Comparison of ENCODE assay signal across 10 cellular contexts in genomic region chr7:36208406-36208805, GRCh38. TPM values are rescaled to one million over a fixed set of nuclear protein-coding genes. Genes with fewer than 3 reads are reported as not detected.
DNase-seq lines count a peak whose midpoint lies in the region; ATAC-seq, FAIRE-seq and TF ChIP-seq lines count a peak whose summit lies in the region.
"Had no signal": no experiment of that assay in that cellular context is flagged by ENCODE, and none has a peak within 500 bp of the region (broad histone marks: within the 10 kb centered on the region; RNA-seq: fewer than 3 reads in every experiment).

No MANE protein-coding gene starts in this region.

- POLR2A ChIA-PET in MCF 10A (lab: Yijun Ruan, JAX): no interaction called here

- peak; percentile 91 for FAIRE-seq in urothelium cell line (lab: Jason Lieb, UNC)

- no peak for ATAC-seq in GM19455 (IDR thresholded peaks at IDR 0.05; ENCODE audit: unreplicated experiment)

- no peaks in the 10 kb centered on the region for H3K9me3 Mint-ChIP-seq in MCF 10A (ENCODE audit: unreplicated experiment)
- H3K9me3 Mint-ChIP-seq: natural killer cell treated with Interleukin-12 subunit alpha and Interleukin-12 subunit beta and Interleukin-15 and Interleukin-18, amount 100 ng/mL, for 72 hours had no signal

- no peak for TF ChIP-seq POLR2A in breast epithelium (IDR thresholded peaks at IDR 0.05)

- no peak overlapping the region for H3K4me3 Mint-ChIP-seq in MCF 10A (ENCODE audit: unreplicated experiment)
- H3K4me3 Mint-ChIP-seq: natural killer cell treated with Interleukin-12 subunit alpha and Interleukin-12 subunit beta and Interleukin-15 and Interleukin-18, amount 100 ng/mL, for 72 hours had no signal

- DNase-seq in breast epithelium (ENCODE audit: low spot score in 2 of 2): no peak
- no peak for DNase-seq in MCF 10A (ENCODE audit: unreplicated experiment)
- no peak for DNase-seq in urothelium cell line (ENCODE audit: low spot score)
- no peak for DNase-seq in MG63
- DNase-seq in activated T-cell treated with anti-CD3 and anti-CD28 coated beads for 4 hours: no peak
- DNase-seq: NCI-H526 treated with DMSO at 0.1 percent for 48 hours had no signal

- H3K4me1 Mint-ChIP-seq in MCF 10A (ENCODE audit: insufficient read depth, unreplicated experiment): no peaks in the 10 kb centered on the region

- H3K36me3 ChIP-seq in breast epithelium (no peaks in the 10 kb centered on the region), muscle layer of duodenum (ENCODE audit: control insufficient read depth in 1 of 2, insufficient read depth in 2 of 2, low read length in 2 of 2) (no peaks in the 10 kb centered on the region), MG63 (no peaks in the 10 kb centered on the region)

- intact Hi-C loops in breast epithelium (cut with DNase I; ENCODE audit: low total_unique reads) (no loop called here), MCF 10A (cut with micrococcal nuclease) (no loop called here)

- CTCF ChIA-PET in MCF 10A (lab: Yijun Ruan, JAX): no interaction called here

- no peaks in the 10 kb centered on the region for H3K27me3 Mint-ChIP-seq in MCF 10A (ENCODE audit: insufficient read depth, unreplicated experiment)

- H3K4me1 ChIP-seq in breast epithelium: peaks cover 0 to 5% of the 10 kb centered on the region in 2 donors
- peaks cover 24 to 40% of the 10 kb centered on the region in 2 donors for H3K4me1 ChIP-seq in muscle layer of duodenum (ENCODE audit: control insufficient read depth in 1 of 2, insufficient read depth in 2 of 2, low read length in 2 of 2)

- no peak for TF ChIP-seq CTCF in breast epithelium (IDR thresholded peaks at IDR 0.05)
- TF ChIP-seq CTCF in MCF 10A (IDR thresholded peaks at IDR 0.05; ENCODE audit: unreplicated experiment): no peak

- peak overlapping the region; percentile 71 to 73 for H3K27ac ChIP-seq in breast epithelium
- H3K27ac ChIP-seq in angular gyrus (ENCODE audit: low read depth, low read length): peak overlapping the region; percentile 53
- peak overlapping the region; percentile 85 for H3K27ac ChIP-seq in muscle layer of duodenum (ENCODE audit: low read length)

- H3K27ac Mint-ChIP-seq in MCF 10A (ENCODE audit: low read depth, unreplicated experiment): no peak overlapping the region
- H3K27ac Mint-ChIP-seq: natural killer cell treated with Interleukin-12 subunit alpha and Interleukin-12 subunit beta and Interleukin-15 and Interleukin-18, amount 100 ng/mL, for 72 hours had no signal

- H3K36me3 Mint-ChIP-seq in MCF 10A (ENCODE audit: insufficient read depth, unreplicated experiment): no peaks in the 10 kb centered on the region
- H3K36me3 Mint-ChIP-seq: natural killer cell treated with Interleukin-12 subunit alpha and Interleukin-12 subunit beta and Interleukin-15 and Interleukin-18, amount 100 ng/mL, for 72 hours had no signal

- peak overlapping the region in 1 of 3 donors; percentile 1 for H3K4me3 ChIP-seq in breast epithelium
- H3K4me3 ChIP-seq in muscle layer of duodenum (ENCODE audit: low read depth in 1 of 2, low read length in 2 of 2): peak overlapping the region in 1 of 2 donors; percentile 3
- no peak overlapping the region for H3K4me3 ChIP-seq in MG63

- no TSS peak for BruUV-seq in MCF 10A (replicated peaks; lab: Mats Ljungman, UMichigan)

- H3K27me3 ChIP-seq in breast epithelium: no peaks in the 10 kb centered on the region
- no peaks in the 10 kb centered on the region for H3K27me3 ChIP-seq in muscle layer of duodenum (ENCODE audit: low read depth, low read length)
- no peaks in the 10 kb centered on the region for H3K27me3 ChIP-seq in MG63

- H3K9me3 ChIP-seq in breast epithelium: no peaks in the 10 kb centered on the region
- no peaks in the 10 kb centered on the region for H3K9me3 ChIP-seq in muscle layer of duodenum (ENCODE audit: control insufficient read depth in 1 of 2, low read length in 2 of 2)
- no peaks in the 10 kb centered on the region for H3K9me3 ChIP-seq in MG63

RNA-seq across cellular contexts. Expression of gene EEPD1, which starts 55.4 kb away (rescaled TPM):
- total RNA-seq in breast epithelium (10 to 100 TPM in 2 of 3 donors, 1 to 10 TPM in 1; 6.4 to 32.5 (median 10.5) TPM), MCF 10A (2022) (0.37 and 0.70 TPM in 2 replicates)
- 0.35 and 8.6 TPM in 2 replicates for total RNA-seq in MG63 (2014; rRNA removed; shearing (Covaris generic); ENCODE audit: low replicate concordance)
